In genomic region chr10:71263376-71263775, GRCh38 we compare ENCODE assay signal across 14 cellular contexts. TPM values are rescaled to one million over a fixed set of nuclear protein-coding genes. Genes with fewer than 3 reads are reported as not detected.
DNase-seq lines count a peak whose midpoint lies in the region; ATAC-seq and TF ChIP-seq lines count a peak whose summit lies in the region.
"Had no signal": no experiment of that assay in that cellular context is flagged by ENCODE, and none has a peak within 500 bp of the region (broad histone marks: within the 10 kb centered on the region; RNA-seq: fewer than 3 reads in every experiment).

No MANE protein-coding gene starts in this region.

- no peak overlapping the region for H4K8ac ChIP-seq in mesendoderm (ENCODE audit: low read depth, low read length)

- no peaks in the 10 kb centered on the region for H3K27me3 ChIP-seq in dorsolateral prefrontal cortex
- no peaks in the 10 kb centered on the region for H3K27me3 ChIP-seq in mesendoderm (ENCODE audit: insufficient read depth, low read length, poor library complexity)

- H2BK5ac ChIP-seq in mesendoderm (ENCODE audit: low read length): peak overlapping the region; percentile 73

- peak overlapping the region; percentile 30 for H3K9ac ChIP-seq in mesendoderm (ENCODE audit: low read length)

- H3K36me3 ChIP-seq in mesendoderm (ENCODE audit: control insufficient read depth, insufficient read depth, low read length): no peaks in the 10 kb centered on the region
- H3K36me3 ChIP-seq: thoracic aorta had no signal

- peaks cover 25% of the 10 kb centered on the region for H3K4me1 ChIP-seq in mesendoderm (ENCODE audit: control insufficient read depth, low read depth, low read length)

- no peak for ATAC-seq in HG03196 (IDR thresholded peaks at IDR 0.05; ENCODE audit: unreplicated experiment)

- peak in 3 of 56 donors; percentile 8 to 13 (median 11) for TF ChIP-seq CTCF in dorsolateral prefrontal cortex (IDR thresholded peaks at IDR 0.05 in 54 of 56, conservative IDR thresholded peaks at IDR 0.05 in 2 of 56; ENCODE audit: low read depth in 1 of 56, partially characterized antibody in 56 of 56)

- no CpG with 5 or more reads among the region's 9 CpGs for WGBS in mesendoderm (ENCODE audit: extremely low coverage, insufficient coverage, low lambda C conversion rate)

- H3K56ac ChIP-seq in mesendoderm (ENCODE audit: low read length): peak overlapping the region; percentile 52

- no peak overlapping the region for H2BK120ac ChIP-seq in mesendoderm (ENCODE audit: low read depth, low read length)

- peak overlapping the region; percentile 53 for H3K18ac ChIP-seq in mesendoderm (ENCODE audit: low read length)

- no peak overlapping the region for H3K4me2 ChIP-seq in mesendoderm (ENCODE audit: low read length)

- no peak overlapping the region for H4K5ac ChIP-seq in mesendoderm (ENCODE audit: low read length)

- H3K79me1 ChIP-seq in mesendoderm (ENCODE audit: low read length): no peaks in the 10 kb centered on the region

- no peaks in the 10 kb centered on the region for H3K79me2 ChIP-seq in mesendoderm (ENCODE audit: control insufficient read depth, insufficient read depth, low read length)

- DNase-seq in NCI-H2107 treated with DMSO at 0.1 percent for 48 hours (lab: John Stamatoyannopoulos, UW; ENCODE audit: unreplicated experiment) (peak; percentile 16), NCI-H2107 (lab: John Stamatoyannopoulos, UW) (no peak), dorsolateral prefrontal cortex (peak in 4 of 10 donors; percentile 56 to 77 (median 70)), mesendoderm (peak; percentile 92), NCI-H187 (lab: John Stamatoyannopoulos, UW) (no peak), activated gamma-delta T cell (lab: John Stamatoyannopoulos, UW) (no peak)
- DNase-seq: 8988T; activated CD8-positive, alpha-beta memory T cell treated with anti-CD3 and anti-CD28 coated beads for 24 hours; activated naive CD4-positive, alpha-beta T cell treated with anti-CD3 and anti-CD28 coated beads, Interleukin-2, amount 10 ng/mL, durations not matched to agents 7 days and 5 days; naive B cell had no signal

- peak overlapping the region in 4 of 59 donors; percentile 2 to 30 (median 8) for H3K4me3 ChIP-seq in dorsolateral prefrontal cortex
- H3K4me3 ChIP-seq in mesendoderm (ENCODE audit: low read length): no peak overlapping the region
- H3K4me3 ChIP-seq: thoracic aorta had no signal

- peak overlapping the region; percentile 61 for H3K4ac ChIP-seq in mesendoderm (ENCODE audit: low read depth, low read length)

- H2AK5ac ChIP-seq in mesendoderm (ENCODE audit: low read length): peak overlapping the region; percentile 81

- intact Hi-C loops in dorsolateral prefrontal cortex (cut with DNase I): no loop called here

- peak overlapping the region in 58 of 59 donors; percentile 11 to 94 (median 85) for H3K27ac ChIP-seq in dorsolateral prefrontal cortex
- peak overlapping the region; percentile 67 for H3K27ac ChIP-seq in mesendoderm (ENCODE audit: low read depth, low read length)
- H3K27ac ChIP-seq in temporal lobe (ENCODE audit: low read depth, low read length): peak overlapping the region; percentile 70
- H3K27ac ChIP-seq: thoracic aorta had no signal

- H3K23ac ChIP-seq in mesendoderm (ENCODE audit: low read length): no peak overlapping the region

- H2BK15ac ChIP-seq in mesendoderm (replicated peaks; ENCODE audit: low read depth): no peak overlapping the region

RNA-seq across cellular contexts. Expression of gene UNC5B, which starts 51.0 kb away (rescaled TPM):
- total RNA-seq in dorsolateral prefrontal cortex (10 to 100 TPM; 12.3 to 77.7 (median 23.7) TPM), temporal lobe (4.2 TPM)
- polyA plus RNA-seq in mesendoderm (2013, experiment 1 of 2): 8.2 TPM
- 8.1 TPM for polyA plus RNA-seq in mesendoderm (2013, experiment 2 of 2)
- polyA plus RNA-seq: IgD-negative memory B cell had no signal

RNA-seq across cellular contexts. Expression of gene SLC29A3, which starts 55.7 kb away (rescaled TPM):
- total RNA-seq in dorsolateral prefrontal cortex: 10 to 100 TPM in 36 of 120 experiments, 1 to 10 TPM in 84; 5.1 to 15.4 (median 9.2) TPM
- 9.4 TPM for polyA plus RNA-seq in mesendoderm (2013, experiment 1 of 2)
- 8.8 TPM for polyA plus RNA-seq in mesendoderm (2013, experiment 2 of 2)
- 1.2 TPM for total RNA-seq in temporal lobe

Comparison
In these comparisons a context has a peak if more than half of its experiments do, and no peak if none do; other contexts are left out.
1. DNase-seq: peak in NCI-H2107 treated with DMSO at 0.1 percent for 48 hours (single experiment) and mesendoderm (single experiment); none in NCI-H2107 (single experiment), NCI-H187 (0 of 2) and activated gamma-delta T cell (single experiment).
2. Peak in every context shown above with its lines, with median percentiles within 50 percentile points of each other: H3K27ac ChIP-seq.